In genomic region chr18:8689431-8689830, GRCh38 we compare ENCODE assay signal across 2 cellular contexts.
TF ChIP-seq lines count a peak whose summit lies in the region.

No MANE protein-coding gene starts in this region.

TF ChIP-seq in HEK293, 187 proteins besides CTCF, POLR2A, EP300 and RAD21 (continues in another document):
- TF ChIP-seq INSM2 (tag by site-specific recombination; IDR thresholded peaks at IDR 0.05), result no peak
- no peak for TF ChIP-seq ZNF157 (tag by site-specific recombination; IDR thresholded peaks at IDR 0.05)
- peak; percentile 41; the same call in 1 of the 2 replicates for TF ChIP-seq ZBTB21 (tag by site-specific recombination; IDR thresholded peaks at IDR 0.05)
- TF ChIP-seq, protein P1, sequence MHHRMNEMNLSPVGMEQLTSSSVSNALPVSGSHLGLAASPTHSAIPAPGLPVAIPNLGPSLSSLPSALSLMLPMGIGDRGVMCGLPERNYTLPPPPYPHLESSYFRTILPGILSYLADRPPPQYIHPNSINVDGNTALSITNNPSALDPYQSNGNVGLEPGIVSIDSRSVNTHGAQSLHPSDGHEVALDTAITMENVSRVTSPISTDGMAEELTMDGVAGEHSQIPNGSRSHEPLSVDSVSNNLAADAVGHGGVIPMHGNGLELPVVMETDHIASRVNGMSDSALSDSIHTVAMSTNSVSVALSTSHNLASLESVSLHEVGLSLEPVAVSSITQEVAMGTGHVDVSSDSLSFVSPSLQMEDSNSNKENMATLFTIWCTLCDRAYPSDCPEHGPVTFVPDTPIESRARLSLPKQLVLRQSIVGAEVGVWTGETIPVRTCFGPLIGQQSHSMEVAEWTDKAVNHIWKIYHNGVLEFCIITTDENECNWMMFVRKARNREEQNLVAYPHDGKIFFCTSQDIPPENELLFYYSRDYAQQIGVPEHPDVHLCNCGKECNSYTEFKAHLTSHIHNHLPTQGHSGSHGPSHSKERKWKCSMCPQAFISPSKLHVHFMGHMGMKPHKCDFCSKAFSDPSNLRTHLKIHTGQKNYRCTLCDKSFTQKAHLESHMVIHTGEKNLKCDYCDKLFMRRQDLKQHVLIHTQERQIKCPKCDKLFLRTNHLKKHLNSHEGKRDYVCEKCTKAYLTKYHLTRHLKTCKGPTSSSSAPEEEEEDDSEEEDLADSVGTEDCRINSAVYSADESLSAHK (tag by site-specific recombination; IDR thresholded peaks at IDR 0.05), result peak; percentile 35; the same call in 1 of the 2 replicates
- TF ChIP-seq, protein P2, sequence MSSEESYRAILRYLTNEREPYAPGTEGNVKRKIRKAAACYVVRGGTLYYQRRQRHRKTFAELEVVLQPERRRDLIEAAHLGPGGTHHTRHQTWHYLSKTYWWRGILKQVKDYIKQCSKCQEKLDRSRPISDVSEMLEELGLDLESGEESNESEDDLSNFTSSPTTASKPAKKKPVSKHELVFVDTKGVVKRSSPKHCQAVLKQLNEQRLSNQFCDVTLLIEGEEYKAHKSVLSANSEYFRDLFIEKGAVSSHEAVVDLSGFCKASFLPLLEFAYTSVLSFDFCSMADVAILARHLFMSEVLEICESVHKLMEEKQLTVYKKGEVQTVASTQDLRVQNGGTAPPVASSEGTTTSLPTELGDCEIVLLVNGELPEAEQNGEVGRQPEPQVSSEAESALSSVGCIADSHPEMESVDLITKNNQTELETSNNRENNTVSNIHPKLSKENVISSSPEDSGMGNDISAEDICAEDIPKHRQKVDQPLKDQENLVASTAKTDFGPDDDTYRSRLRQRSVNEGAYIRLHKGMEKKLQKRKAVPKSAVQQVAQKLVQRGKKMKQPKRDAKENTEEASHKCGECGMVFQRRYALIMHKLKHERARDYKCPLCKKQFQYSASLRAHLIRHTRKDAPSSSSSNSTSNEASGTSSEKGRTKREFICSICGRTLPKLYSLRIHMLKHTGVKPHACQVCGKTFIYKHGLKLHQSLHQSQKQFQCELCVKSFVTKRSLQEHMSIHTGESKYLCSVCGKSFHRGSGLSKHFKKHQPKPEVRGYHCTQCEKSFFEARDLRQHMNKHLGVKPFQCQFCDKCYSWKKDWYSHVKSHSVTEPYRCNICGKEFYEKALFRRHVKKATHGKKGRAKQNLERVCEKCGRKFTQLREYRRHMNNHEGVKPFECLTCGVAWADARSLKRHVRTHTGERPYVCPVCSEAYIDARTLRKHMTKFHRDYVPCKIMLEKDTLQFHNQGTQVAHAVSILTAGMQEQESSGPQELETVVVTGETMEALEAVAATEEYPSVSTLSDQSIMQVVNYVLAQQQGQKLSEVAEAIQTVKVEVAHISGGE (tag by site-specific recombination; conservative IDR thresholded peaks at IDR 0.05; ENCODE audit: low read depth), result no peak
- peak; percentile 55 for TF ChIP-seq YY2 (tag by site-specific recombination; IDR thresholded peaks at IDR 0.05)
- TF ChIP-seq, protein P3, sequence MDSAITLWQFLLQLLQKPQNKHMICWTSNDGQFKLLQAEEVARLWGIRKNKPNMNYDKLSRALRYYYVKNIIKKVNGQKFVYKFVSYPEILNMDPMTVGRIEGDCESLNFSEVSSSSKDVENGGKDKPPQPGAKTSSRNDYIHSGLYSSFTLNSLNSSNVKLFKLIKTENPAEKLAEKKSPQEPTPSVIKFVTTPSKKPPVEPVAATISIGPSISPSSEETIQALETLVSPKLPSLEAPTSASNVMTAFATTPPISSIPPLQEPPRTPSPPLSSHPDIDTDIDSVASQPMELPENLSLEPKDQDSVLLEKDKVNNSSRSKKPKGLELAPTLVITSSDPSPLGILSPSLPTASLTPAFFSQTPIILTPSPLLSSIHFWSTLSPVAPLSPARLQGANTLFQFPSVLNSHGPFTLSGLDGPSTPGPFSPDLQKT (IDR thresholded peaks at IDR 0.05; ENCODE audit: borderline replicate concordance, low read depth, low read length), result no peak
- peak; percentile 47 for TF ChIP-seq ZSCAN4 (tag by site-specific recombination; IDR thresholded peaks at IDR 0.05)
- no peak for TF ChIP-seq ZNF146 (tag by site-specific recombination; IDR thresholded peaks at IDR 0.05)
- TF ChIP-seq ZNF560 (tag by site-specific recombination; IDR thresholded peaks at IDR 0.05; ENCODE audit: borderline replicate concordance), result no peak
- TF ChIP-seq ZNF280C (tag by site-specific recombination; IDR thresholded peaks at IDR 0.05), result no peak

TF ChIP-seq in H1, 55 proteins besides CTCF, POLR2A, EP300 and RAD21 (continued from another document):
- TF ChIP-seq, protein P4, sequence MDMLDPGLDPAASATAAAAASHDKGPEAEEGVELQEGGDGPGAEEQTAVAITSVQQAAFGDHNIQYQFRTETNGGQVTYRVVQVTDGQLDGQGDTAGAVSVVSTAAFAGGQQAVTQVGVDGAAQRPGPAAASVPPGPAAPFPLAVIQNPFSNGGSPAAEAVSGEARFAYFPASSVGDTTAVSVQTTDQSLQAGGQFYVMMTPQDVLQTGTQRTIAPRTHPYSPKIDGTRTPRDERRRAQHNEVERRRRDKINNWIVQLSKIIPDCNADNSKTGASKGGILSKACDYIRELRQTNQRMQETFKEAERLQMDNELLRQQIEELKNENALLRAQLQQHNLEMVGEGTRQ (IDR thresholded peaks at IDR 0.05; ENCODE audit: low read length), result no peak
- no peak for TF ChIP-seq SP2 (IDR thresholded peaks at IDR 0.05; ENCODE audit: low read length)
- no peak for TF ChIP-seq JUN (IDR thresholded peaks at IDR 0.05; ENCODE audit: low read depth, low read length)
- no peak for TF ChIP-seq CREB1 (IDR thresholded peaks at IDR 0.05)
- TF ChIP-seq RXRA (IDR thresholded peaks at IDR 0.05; ENCODE audit: insufficient read depth, low read depth, low read length), result no peak
- TF ChIP-seq BACH1 (IDR thresholded peaks at IDR 0.05; ENCODE audit: low read length), result no peak
- TF ChIP-seq TEAD4 (IDR thresholded peaks at IDR 0.05; ENCODE audit: low read depth, low read length), result no peak
- TF ChIP-seq NRF1 (IDR thresholded peaks at IDR 0.05; ENCODE audit: low read depth, low read length), result no peak
- TF ChIP-seq JUND (IDR thresholded peaks at IDR 0.05; ENCODE audit: low read length), result no peak
